ENCODE assay signal across 16 cellular contexts in genomic region chr5:95615164-95615467, GRCh38.
DNase-seq lines count a peak whose midpoint lies in the region; ATAC-seq and TF ChIP-seq lines count a peak whose summit lies in the region.
"Had no signal": no experiment of that assay in that cellular context is flagged by ENCODE, and none has a peak within 500 bp of the region (broad histone marks: within the 10 kb centered on the region; RNA-seq: fewer than 3 reads in every experiment).

No MANE protein-coding gene starts in this region.

- DNase-seq in fibroblast of pulmonary artery (ENCODE audit: low read depth) (peak; percentile 36), cerebellar cortex (ENCODE audit: low spot score) (no peak), hepatic stellate cell (ENCODE audit: low spot score) (no peak)
- no peak for DNase-seq in stimulated activated CD4-positive, alpha-beta T cell treated with anti-CD3 and anti-CD28 coated beads, Interleukin-1b, Interleukin-23, amount 100 ng/mL, for 48 hours
- DNase-seq: activated CD4-positive, alpha-beta T cell treated with anti-CD3 and anti-CD28 coated beads, Interleukin-2, amount 50 U/mL, for 4 hours; activated gamma-delta T cell; CD8-positive, alpha-beta T cell; effector CD8-positive, alpha-beta T cell; midbrain; NCI-H1048; NCI-H510A treated with DMSO at 0.1 percent for 48 hours; spleen had no signal

- H3K4me3 ChIP-seq in fibroblast of pulmonary artery (replicated peaks; ENCODE audit: low read depth, low read length) = no peak overlapping the region
- H3K4me3 ChIP-seq: spleen, thoracic aorta had no signal

- peak; percentile 41 for ATAC-seq in GM18858 (IDR thresholded peaks at IDR 0.05; ENCODE audit: unreplicated experiment)
- peak; percentile 58 for ATAC-seq in GM21529 (IDR thresholded peaks at IDR 0.05; ENCODE audit: unreplicated experiment)
- peak; percentile 71 for ATAC-seq in HG03378 (IDR thresholded peaks at IDR 0.05; ENCODE audit: unreplicated experiment)
- ATAC-seq: CD8-positive, alpha-beta T cell had no signal

- TF ChIP-seq CTCF in fibroblast of pulmonary artery (IDR thresholded peaks at IDR 0.05; ENCODE audit: low read length, missing control alignments) = no peak
